In genomic region chr15:58057559-58057958, GRCh38 we compare ENCODE assay signal across 14 cellular contexts. TPM values are rescaled to one million over a fixed set of nuclear protein-coding genes. Genes with fewer than 3 reads are reported as not detected.
"Had no signal": no experiment of that assay in that cellular context is flagged by ENCODE, and none has a peak within 500 bp of the region (broad histone marks: within the 10 kb centered on the region; RNA-seq: fewer than 3 reads in every experiment).

No MANE protein-coding gene starts in this region.

- H3K9me3 Mint-ChIP-seq: activated naive CD4-positive, alpha-beta T cell treated with anti-CD3 and anti-CD28 coated beads for 36 hours; activated naive CD8-positive, alpha-beta T cell treated with anti-CD3 and anti-CD28 coated beads, Interleukin-2, amount 50 U/mL, for 24 hours; activated T-helper 2 cell treated with anti-CD3 and anti-CD28 coated beads, Interferon-gamma antibody, Interleukin-2, Interleukin-4, amounts not matched to agents 10 μg/mL and 5 μg/mL and 100 μg/mL, durations not matched to agents 14 hours and 24 hours and 36 hours; stimulated activated effector memory CD8-positive, alpha-beta T cell treated with anti-CD3 and anti-CD28 coated beads, Interleukin-12 subunit alpha, Interleukin-12 subunit beta, amount 100 ng/mL, for 72 hours had no signal

- H3K27ac Mint-ChIP-seq: activated naive CD4-positive, alpha-beta T cell treated with anti-CD3 and anti-CD28 coated beads for 36 hours; activated naive CD8-positive, alpha-beta T cell treated with anti-CD3 and anti-CD28 coated beads, Interleukin-2, amount 50 U/mL, for 24 hours; activated T-helper 2 cell treated with anti-CD3 and anti-CD28 coated beads, Interferon-gamma antibody, Interleukin-2, Interleukin-4, amounts not matched to agents 10 μg/mL and 5 μg/mL and 100 μg/mL, durations not matched to agents 14 hours and 24 hours and 36 hours; stimulated activated effector memory CD8-positive, alpha-beta T cell treated with anti-CD3 and anti-CD28 coated beads, Interleukin-12 subunit alpha, Interleukin-12 subunit beta, amount 100 ng/mL, for 72 hours had no signal

- H3K36me3 Mint-ChIP-seq: stimulated activated effector memory CD8-positive, alpha-beta T cell treated with anti-CD3 and anti-CD28 coated beads, Interleukin-12 subunit alpha, Interleukin-12 subunit beta, amount 100 ng/mL, for 72 hours had no signal

- H3K4me1 Mint-ChIP-seq: activated naive CD8-positive, alpha-beta T cell treated with anti-CD3 and anti-CD28 coated beads, Interleukin-2, amount 50 U/mL, for 24 hours; stimulated activated effector memory CD8-positive, alpha-beta T cell treated with anti-CD3 and anti-CD28 coated beads, Interleukin-12 subunit alpha, Interleukin-12 subunit beta, amount 100 ng/mL, for 72 hours had no signal

- H3K4me1 ChIP-seq: ascending aorta, esophagus muscularis mucosa, thyroid gland had no signal

- H3K27me3 ChIP-seq: ascending aorta, thyroid gland had no signal

- H3K4me3 Mint-ChIP-seq: activated naive CD4-positive, alpha-beta T cell treated with anti-CD3 and anti-CD28 coated beads for 36 hours; activated naive CD8-positive, alpha-beta T cell treated with anti-CD3 and anti-CD28 coated beads, Interleukin-2, amount 50 U/mL, for 24 hours; stimulated activated effector memory CD8-positive, alpha-beta T cell treated with anti-CD3 and anti-CD28 coated beads, Interleukin-12 subunit alpha, Interleukin-12 subunit beta, amount 100 ng/mL, for 72 hours had no signal

- H3K36me3 ChIP-seq: ascending aorta, esophagus muscularis mucosa, thyroid gland had no signal

- DNase-seq: activated CD4-positive, alpha-beta T cell treated with anti-CD3 and anti-CD28 coated beads, Interleukin-2, amount 50 U/mL, for 48 hours; activated naive CD4-positive, alpha-beta T cell treated with anti-CD3 and anti-CD28 coated beads for 36 hours; activated naive CD8-positive, alpha-beta T cell treated with anti-CD3 and anti-CD28 coated beads, Interleukin-2, amount 50 U/mL, for 24 hours; activated T-cell treated with anti-CD3 and anti-CD28 coated beads, Interleukin-2, amount 50 U/mL, for 1 hour; hypothalamus; kidney glomerular epithelial cell; stimulated activated CD4-positive, alpha-beta T cell treated with anti-CD3 and anti-CD28 coated beads, Interleukin-12 subunit alpha, Interleukin-12 subunit beta, amount 100 ng/mL, for 4 hours; stimulated activated CD4-positive, alpha-beta T cell treated with anti-CD3 and anti-CD28 coated beads, Interleukin-2, amount 100 ng/mL, for 24 hours; thyroid gland had no signal

- H3K27ac ChIP-seq: ascending aorta, esophagus muscularis mucosa, thyroid gland had no signal

- H3K9me3 ChIP-seq: ascending aorta, esophagus muscularis mucosa, thyroid gland had no signal

- ATAC-seq: activated CD4-positive, CD25-positive, alpha-beta regulatory T cell treated with anti-CD3 and anti-CD28 coated beads, Interleukin-2, amount 50 U/mL, for 24 hours; activated naive CD8-positive, alpha-beta T cell treated with anti-CD3 and anti-CD28 coated beads, Interleukin-2, amount 50 U/mL, for 24 hours; stimulated activated effector memory CD8-positive, alpha-beta T cell treated with anti-CD3 and anti-CD28 coated beads, Interleukin-12 subunit alpha, Interleukin-12 subunit beta, amount 100 ng/mL, for 72 hours had no signal

- H3K4me3 ChIP-seq: ascending aorta, esophagus muscularis mucosa, thyroid gland had no signal

RNA-seq across cellular contexts. Expression of gene ALDH1A2, which starts 8.0 kb away (rescaled TPM):
- total RNA-seq: activated naive CD4-positive, alpha-beta T cell treated with anti-CD3 and anti-CD28 coated beads for 36 hours had no signal
